8 cellular contexts compared by ENCODE assay signal in genomic region chr2:100262555-100263320, GRCh38. TPM values are rescaled to one million over a fixed set of nuclear protein-coding genes. Genes with fewer than 3 reads are reported as not detected.
DNase-seq lines count a peak whose midpoint lies in the region; ATAC-seq, FAIRE-seq and TF ChIP-seq lines count a peak whose summit lies in the region.

No MANE protein-coding gene starts in this region.

- FAIRE-seq in H54 (lab: Jason Lieb, UNC), result peak; percentile 57

- peak; percentile 52 for DNase-seq in COR-L47 (lab: John Stamatoyannopoulos, UW)
- peak; percentile 65 for DNase-seq in H54 (ENCODE audit: insufficient read length, low spot score)
- DNase-seq in NCI-H748 treated with DMSO at 0.1 percent for 48 hours (lab: John Stamatoyannopoulos, UW), result peak; percentile 22
- peak; percentile 85 for DNase-seq in activated CD8-positive, alpha-beta memory T cell treated with anti-CD3 and anti-CD28 coated beads, Interleukin-2, amount 50 U/mL, for 48 hours
- DNase-seq in erythroblast (lab: John Stamatoyannopoulos, UW), result peak; percentile 61 to 80
- DNase-seq in myocyte (ENCODE audit: low read depth), result peak; percentile 60
- DNase-seq in stimulated activated naive CD4-positive, alpha-beta T cell (lab: John Stamatoyannopoulos, UW), result peak in 5 of 6 experiments; percentile 10 to 66 (median 33)

- no peak for ATAC-seq in HG03432 (IDR thresholded peaks at IDR 0.05; ENCODE audit: unreplicated experiment)

- TF ChIP-seq POLR2A in H54 (IDR thresholded peaks at IDR 0.05; ENCODE audit: low read depth, low read length) (no peak), erythroblast (IDR thresholded peaks at IDR 0.05; ENCODE audit: low read length) (no peak)

RNA-seq across cellular contexts. Expression of gene LONRF2, which starts 59.6 kb away (rescaled TPM):
- total RNA-seq in myocyte, result not detected in 2 replicates
- polyA plus RNA-seq in myocyte (2012), result not detected

Comparison
In these comparisons a context has a peak if more than half of its experiments do, and no peak if none do; other contexts are left out.
1. DNase-seq: peak in every context shown above with its lines; median percentile 85 in activated CD8-positive, alpha-beta memory T cell treated with anti-CD3 and anti-CD28 coated beads, Interleukin-2, amount 50 U/mL, for 48 hours; 70 in erythroblast; 65 in H54; 60 in myocyte; 52 in COR-L47; 33 in stimulated activated naive CD4-positive, alpha-beta T cell; 22 in NCI-H748 treated with DMSO at 0.1 percent for 48 hours.